In genomic region chr5:6713274-6714181, GRCh38 we compare ENCODE assay signal across 1 cellular context.
TF ChIP-seq lines count a peak whose summit lies in the region.

Gene TENT4A (plus strand): TSS chr5:6713432. CDS start chr5:6713984, 552 bp downstream.

TF ChIP-seq in K562, 482 proteins besides CTCF, POLR2A, EP300 and RAD21 (continued from another document):
- TF ChIP-seq HMBOX1 (IDR thresholded peaks at IDR 0.05) (no peak), KLF16 (IDR thresholded peaks at IDR 0.05) (no peak), TAL1 (IDR thresholded peaks at IDR 0.05) (no peak), HNRNPK (IDR thresholded peaks at IDR 0.05; ENCODE audit: low read depth, low read length, poor library complexity, severe bottlenecking) (peak; percentile 27), CREB3L1 (IDR thresholded peaks at IDR 0.05; ENCODE audit: borderline replicate concordance, low read depth) (no peak), USF2 (CRISPR knock-in tag; IDR thresholded peaks at IDR 0.05) (no peak), ZNF639 (CRISPR knock-in tag; conservative IDR thresholded peaks at IDR 0.05 in 1 of 2, IDR thresholded peaks at IDR 0.05 in 1 of 2) (peak in 1 of 2 experiments; percentile 96; a peak in 2 of 4 replicates), ERF (CRISPR knock-in tag; IDR thresholded peaks at IDR 0.05) (no peak)
